8 cellular contexts compared by ENCODE assay signal in genomic region chr1:204494281-204495077, GRCh38. TPM values are rescaled to one million over a fixed set of nuclear protein-coding genes. Genes with fewer than 3 reads are reported as not detected.
A peak's percentile ranks its signal among the peaks of the same experiment; 100 is the strongest.
DNase-seq lines count a peak whose midpoint lies in the region; ATAC-seq and TF ChIP-seq lines count a peak whose summit lies in the region.

TSS of gene PIK3C2B (minus strand) at chr1:204494805. CDS start at chr1:204469802, 25,003 bp downstream.

- H3K27me3 ChIP-seq in parathyroid adenoma (ENCODE audit: control insufficient read depth, insufficient read depth, low read length) = no peaks in the 10 kb centered on the region

- H3K27ac ChIP-seq in parathyroid adenoma = peak within 1 kb of the TSS; percentile 86

- peak within 1 kb of the TSS; percentile 87 for H3K4me2 ChIP-seq in parathyroid adenoma (ENCODE audit: low read length)

- H3K36me3 ChIP-seq in parathyroid adenoma (ENCODE audit: control insufficient read depth, insufficient read depth, low read length) = no peaks in the 10 kb centered on the region

- H3K4me3 ChIP-seq in NB4 (ENCODE audit: low read depth, low read length) (peak within 1 kb of the TSS; percentile 80), parathyroid adenoma (ENCODE audit: low read depth, low read length) (peak within 1 kb of the TSS; percentile 64)

- H3K9me3 ChIP-seq in parathyroid adenoma (ENCODE audit: control insufficient read depth, low read length) = no peaks in the 10 kb centered on the region

- peak; percentile 93 for DNase-seq in NB4 (ENCODE audit: low read depth)
- DNase-seq in SKM-1 treated with dmso at 0.1 percent for 144 hours (lab: John Stamatoyannopoulos, UW; ENCODE audit: unreplicated experiment) = peak; percentile 91
- DNase-seq in activated naive CD8-positive, alpha-beta T cell treated with anti-CD3 and anti-CD28 coated beads, Interleukin-2, amount 50 U/mL, for 16 hours (ENCODE audit: low read depth, low spot score) = peak; percentile 29
- peak; percentile 91 for DNase-seq in Right ventricle myocardium inferior (ENCODE audit: missing footprints)
- DNase-seq in ureter (ENCODE audit: low spot score) = peak; percentile 88

- TF ChIP-seq CTCF in GM12873 (IDR thresholded peaks at IDR 0.05; ENCODE audit: insufficient read depth, low read depth, low read length, missing control alignments) = peak; percentile 58
- peak; percentile 26 for TF ChIP-seq CTCF in NB4 (IDR thresholded peaks at IDR 0.05; ENCODE audit: low read depth, low read length)
- peak; percentile 39 for TF ChIP-seq CTCF in parathyroid adenoma (IDR thresholded peaks at IDR 0.05)

- H2AFZ ChIP-seq in parathyroid adenoma = peak within 1 kb of the TSS; percentile 96

- H3K79me2 ChIP-seq in parathyroid adenoma = peaks cover 11% of the 10 kb centered on the region

- ATAC-seq in HG02571 (IDR thresholded peaks at IDR 0.05; ENCODE audit: unreplicated experiment) (peak; percentile 82), Right ventricle myocardium inferior (peak; percentile 97)

- intact Hi-C loops in Right ventricle myocardium inferior (cut with DNase I) = loop anchor here (2.0 kb wide), 1 partner anchor 48 kb away; no protein-coding TSS in a partner anchor

- TF ChIP-seq POLR2A in NB4 (IDR thresholded peaks at IDR 0.05; ENCODE audit: extremely low read depth, insufficient read length) = peak; percentile 38

- no peaks in the 10 kb centered on the region for H3K4me1 ChIP-seq in parathyroid adenoma

- H3K9ac ChIP-seq in parathyroid adenoma = peak within 1 kb of the TSS; percentile 20

RNA-seq across cellular contexts. Expression of gene PIK3C2B, which starts in this region (rescaled TPM):
- total RNA-seq in Right ventricle myocardium inferior (22.7 TPM), ureter (146 TPM)

Comparison
In these comparisons a context has a peak if more than half of its experiments do, and no peak if none do; other contexts are left out.
1. Peak in every context shown above with its lines: DNase-seq, ATAC-seq, H3K4me3 ChIP-seq and H3K27ac ChIP-seq.
2. DNase-seq: peak in every context shown above with its lines; median percentile 93 in NB4; 91 in SKM-1 treated with dmso at 0.1 percent for 144 hours; 91 in Right ventricle myocardium inferior; 88 in ureter; 29 in activated naive CD8-positive, alpha-beta T cell treated with anti-CD3 and anti-CD28 coated beads, Interleukin-2, amount 50 U/mL, for 16 hours.